Comparison of ENCODE assay signal across 1 cellular context in genomic region chr7:50421043-50421442, GRCh38.
TF ChIP-seq lines count a peak whose summit lies in the region.

No MANE protein-coding gene starts in this region.

TF ChIP-seq in WTC11, 78 proteins besides CTCF, POLR2A, EP300 and RAD21 (continued from another document):
- TF ChIP-seq E2F1 (CRISPR knock-in tag; IDR thresholded peaks at IDR 0.05): no peak
- TF ChIP-seq KAT7 (CRISPR knock-in tag; IDR thresholded peaks at IDR 0.05; ENCODE audit: borderline replicate concordance): no peak
- no peak for TF ChIP-seq ZNF232 (CRISPR knock-in tag; IDR thresholded peaks at IDR 0.05)
